In genomic region chrX:55451626-55451989, GRCh38 we compare ENCODE assay signal across 8 cellular contexts. TPM values are rescaled to one million over a fixed set of nuclear protein-coding genes. Genes with fewer than 3 reads are reported as not detected.
A peak's percentile ranks its signal among the peaks of the same experiment; 100 is the strongest.
DNase-seq lines count a peak whose midpoint lies in the region; ATAC-seq and TF ChIP-seq lines count a peak whose summit lies in the region.

No MANE protein-coding gene starts in this region.

- no peaks in the 10 kb centered on the region for H3K27me3 Mint-ChIP-seq in CD4-positive, CD25-positive, alpha-beta regulatory T cell

- ATAC-seq in CD4-positive, CD25-positive, alpha-beta regulatory T cell (ENCODE audit: low read depth in 2 of 2): peak in 1 of 2 donors; percentile 4
- ATAC-seq in GM21723 (IDR thresholded peaks at IDR 0.05; ENCODE audit: unreplicated experiment) (peak; percentile 28), PC-3 (no peak; the same call in 1 of the 2 replicates)

- peak overlapping the region; percentile 93 to 97 (median 96) for H3K4me3 Mint-ChIP-seq in CD4-positive, CD25-positive, alpha-beta regulatory T cell

- intact Hi-C loops in PC-3 (cut with micrococcal nuclease) (no loop called here), prostate gland (cut with DNase I) (no loop called here)

- no peaks in the 10 kb centered on the region for H3K27me3 ChIP-seq in CD4-positive, CD25-positive, alpha-beta regulatory T cell (ENCODE audit: control insufficient read depth, insufficient read depth, low read length)
- H3K27me3 ChIP-seq in PC-3 (ENCODE audit: low read length) (no peaks in the 10 kb centered on the region), prostate gland (replicated peaks; ENCODE audit: insufficient read depth) (no peaks in the 10 kb centered on the region)

- H3K4me1 Mint-ChIP-seq in CD4-positive, CD25-positive, alpha-beta regulatory T cell: peaks cover 0 to 24% (median 14%) of the 10 kb centered on the region in 4 donors

- H3K36me3 ChIP-seq in CD4-positive, CD25-positive, alpha-beta regulatory T cell (ENCODE audit: control insufficient read depth, insufficient read depth, low read length): no peaks in the 10 kb centered on the region
- H3K36me3 ChIP-seq in PC-3 (ENCODE audit: low read depth, low read length) (no peaks in the 10 kb centered on the region), prostate gland (no peaks in the 10 kb centered on the region)

- H3K4me2 ChIP-seq in PC-3 (ENCODE audit: low read length): peak overlapping the region; percentile 90

- H3K4me3 ChIP-seq in CD4-positive, CD25-positive, alpha-beta regulatory T cell (ENCODE audit: low read depth, low read length): peak overlapping the region; percentile 88
- peak overlapping the region; percentile 63 for H3K4me3 ChIP-seq in PC-3 (ENCODE audit: low read length)
- peak overlapping the region; percentile 72 for H3K4me3 ChIP-seq in fibroblast of pulmonary artery (replicated peaks; ENCODE audit: low read depth, low read length)
- peak overlapping the region; percentile 42 to 44 for H3K4me3 ChIP-seq in prostate gland

- POLR2A ChIA-PET in PC-3 (lab: Charles Lee; ENCODE audit: unreplicated experiment): no interaction called here

- H3K4me1 ChIP-seq in CD4-positive, CD25-positive, alpha-beta regulatory T cell (ENCODE audit: control insufficient read depth, insufficient read depth, low read length, poor library complexity, severe bottlenecking): peaks cover 7% of the 10 kb centered on the region
- no peaks in the 10 kb centered on the region for H3K4me1 ChIP-seq in PC-3 (ENCODE audit: insufficient read depth, low read length)
- no peaks in the 10 kb centered on the region for H3K4me1 ChIP-seq in prostate gland (replicated peaks)

- H3K27ac ChIP-seq in CD4-positive, CD25-positive, alpha-beta regulatory T cell (ENCODE audit: insufficient read depth, low read length, poor library complexity, severe bottlenecking): peak overlapping the region; percentile 86
- no peak overlapping the region for H3K27ac ChIP-seq in PC-3 (ENCODE audit: low read length)
- H3K27ac ChIP-seq in prostate gland: peak overlapping the region; percentile 72 to 77

- DNase-seq in CD4-positive, CD25-positive, alpha-beta regulatory T cell: no peak
- no peak for DNase-seq in PC-3
- DNase-seq in fibroblast of pulmonary artery (ENCODE audit: low read depth): no peak
- DNase-seq in prostate gland (ENCODE audit: low spot score): no peak
- no peak for DNase-seq in LoVo (ENCODE audit: low spot score)
- DNase-seq in SK-N-DZ (ENCODE audit: low spot score): no peak
- DNase-seq in NCI-H2081 (lab: John Stamatoyannopoulos, UW): no peak

- H3K9me2 ChIP-seq in PC-3 (replicated peaks; ENCODE audit: low read length): no peaks in the 10 kb centered on the region

- TF ChIP-seq CTCF in PC-3 (conservative IDR thresholded peaks at IDR 0.05; ENCODE audit: low read depth, low read length): no peak
- TF ChIP-seq CTCF in fibroblast of pulmonary artery (IDR thresholded peaks at IDR 0.05; ENCODE audit: low read length, missing control alignments): no peak
- no peak for TF ChIP-seq CTCF in prostate gland (IDR thresholded peaks at IDR 0.05)

- H3K27ac Mint-ChIP-seq in CD4-positive, CD25-positive, alpha-beta regulatory T cell: peak overlapping the region; percentile 95 to 97 (median 97)

- BruUV-seq in PC-3 (replicated peaks; lab: Mats Ljungman, UMichigan): no TSS peak

- no peaks in the 10 kb centered on the region for H4K20me1 ChIP-seq in PC-3 (ENCODE audit: low read length)

- H2AFZ ChIP-seq in PC-3 (ENCODE audit: low read length): peak overlapping the region; percentile 95

- H3K9ac ChIP-seq in PC-3 (ENCODE audit: low read length): no peak overlapping the region

- no peaks in the 10 kb centered on the region for H3K79me2 ChIP-seq in PC-3 (ENCODE audit: low read length)

- TF ChIP-seq POLR2A in prostate gland (IDR thresholded peaks at IDR 0.05): no peak

- 4% methylated on average over 11 of the region's 11 CpGs for WGBS in prostate gland

- H3K9me3 Mint-ChIP-seq in CD4-positive, CD25-positive, alpha-beta regulatory T cell: no peaks in the 10 kb centered on the region

- no peaks in the 10 kb centered on the region for H3K9me3 ChIP-seq in CD4-positive, CD25-positive, alpha-beta regulatory T cell (ENCODE audit: control insufficient read depth in 2 of 2, low read length in 2 of 2)
- H3K9me3 ChIP-seq in PC-3 (ENCODE audit: low read length): no peaks in the 10 kb centered on the region
- no peaks in the 10 kb centered on the region for H3K9me3 ChIP-seq in prostate gland

- CTCF ChIA-PET in PC-3 (lab: Charles Lee): no interaction called here

- no peaks in the 10 kb centered on the region for H3F3A ChIP-seq in PC-3 (ENCODE audit: low read length, unreplicated experiment)

- H3K36me3 Mint-ChIP-seq in CD4-positive, CD25-positive, alpha-beta regulatory T cell: no peaks in the 10 kb centered on the region

RNA-seq across cellular contexts. Expression of gene MAGEH1, which starts 0.3 kb away (rescaled TPM):
- total RNA-seq in CD4-positive, CD25-positive, alpha-beta regulatory T cell: 26.6 TPM
- 10 to 100 TPM; 78.3 to 86.6 (median 85.8) TPM for polyA plus RNA-seq in CD4-positive, CD25-positive, alpha-beta regulatory T cell
- 2.4 and 2.7 TPM in 2 replicates for total RNA-seq in PC-3 (2014; rRNA removed)
- 10 to 100 TPM; 38.3 to 97.9 TPM for total RNA-seq in prostate gland
- 9.2 and 11.7 TPM in 2 replicates for polyA plus RNA-seq in SK-N-DZ (2014; cell fraction: cytosol; rRNA removed)
- 4.5 and 6.3 TPM in 2 replicates for polyA plus RNA-seq in SK-N-DZ (2014; cell fraction: nucleus; rRNA removed)

RNA-seq across cellular contexts. Expression of gene USP51, which starts 38.0 kb away (rescaled TPM):
- total RNA-seq in CD4-positive, CD25-positive, alpha-beta regulatory T cell: 2.0 TPM
- polyA plus RNA-seq in CD4-positive, CD25-positive, alpha-beta regulatory T cell: under 1 TPM; 0.15 to 0.42 (median 0.35) TPM
- total RNA-seq in PC-3 (2014; rRNA removed) (0.22 TPM in 1 of 2 replicates, not detected in the other), prostate gland (1 to 10 TPM; 1.0 to 8.5 TPM)
- 0.01 TPM in 1 of 2 replicates, not detected in the other for polyA plus RNA-seq in SK-N-DZ (2014; cell fraction: cytosol; rRNA removed)
- polyA plus RNA-seq in SK-N-DZ (2014; cell fraction: nucleus; rRNA removed): 0.12 and 0.64 TPM in 2 replicates
